Comparison of ENCODE assay signal across 8 cellular contexts in the genomic region with DNA sequence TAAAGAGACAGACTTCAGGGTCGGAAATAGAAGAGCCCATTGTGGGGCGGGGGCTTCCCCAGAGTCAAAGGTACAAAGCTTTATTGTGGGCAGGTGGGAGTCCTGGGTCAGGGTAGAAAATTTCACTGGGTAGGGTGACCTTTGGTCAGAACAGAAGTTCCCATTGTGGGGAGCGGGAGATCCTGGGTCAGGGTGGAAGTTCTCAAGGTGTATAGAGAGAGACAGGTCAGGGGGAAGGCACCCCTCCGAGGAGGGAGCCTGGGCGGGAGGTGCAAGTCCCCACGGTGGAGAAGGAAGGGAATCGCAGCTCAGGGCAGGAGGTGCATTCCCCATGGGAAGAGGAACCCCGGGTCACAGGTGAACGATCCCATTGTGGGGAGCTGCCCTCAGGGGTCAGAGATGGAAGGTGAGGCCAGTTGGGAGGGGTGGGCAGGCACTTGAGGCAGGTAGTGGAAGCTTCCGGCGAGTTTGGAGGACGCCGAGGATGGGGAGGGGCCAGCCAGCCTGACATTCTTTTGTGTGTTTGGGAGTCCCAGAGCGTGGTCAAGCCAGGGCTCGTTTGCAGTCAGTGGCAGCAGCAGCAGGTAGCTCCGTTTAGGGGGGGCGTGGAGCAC. TPM values are rescaled to one million over a fixed set of nuclear protein-coding genes. Genes with fewer than 3 reads are reported as not detected.
A peak's percentile ranks its signal among the peaks of the same experiment; 100 is the strongest.
DNase-seq lines count a peak whose midpoint lies in the region; ATAC-seq, FAIRE-seq and TF ChIP-seq lines count a peak whose summit lies in the region.

No MANE protein-coding gene starts in this region.

- peak overlapping the region; percentile 83 for H3K4me3 ChIP-seq in astrocyte of the spinal cord (ENCODE audit: low read depth, low read length)

- DNase-seq in activated CD4-positive, CD25-positive, alpha-beta regulatory T cell treated with anti-CD3 and anti-CD28 coated beads, Interleukin-2, amount 50 U/mL, for 72 hours: no peak
- DNase-seq in NCI-H226 (peak; percentile 16), astrocyte of the spinal cord (ENCODE audit: low read depth, low spot score) (no peak), immature natural killer cell (no peak), NCI-H345 treated with DMSO at 0.1 percent for 48 hours (lab: John Stamatoyannopoulos, UW; ENCODE audit: unreplicated experiment) (no peak), HTR-8/SVneo (ENCODE audit: insufficient read length, low spot score) (no peak)
- DNase-seq in stimulated activated effector memory CD8-positive, alpha-beta T cell treated with anti-CD3 and anti-CD28 coated beads, Interleukin-12 subunit alpha, Interleukin-12 subunit beta, amount 100 ng/mL, for 72 hours (ENCODE audit: low spot score in 2 of 2): no peak

- peak; percentile 19 to 24 for ATAC-seq in activated CD4-positive, CD25-positive, alpha-beta regulatory T cell treated with anti-CD3 and anti-CD28 coated beads, Interleukin-2, amount 50 U/mL, for 24 hours
- peak; percentile 43 for ATAC-seq in stimulated activated effector memory CD8-positive, alpha-beta T cell treated with anti-CD3 and anti-CD28 coated beads, Interleukin-12 subunit alpha, Interleukin-12 subunit beta, amount 100 ng/mL, for 72 hours

- no peak for FAIRE-seq in HTR-8/SVneo (lab: Jason Lieb, UNC)

- peak overlapping the region; percentile 93 to 97 (median 95) for H3K4me3 Mint-ChIP-seq in immature natural killer cell
- H3K4me3 Mint-ChIP-seq in stimulated activated effector memory CD8-positive, alpha-beta T cell treated with anti-CD3 and anti-CD28 coated beads, Interleukin-12 subunit alpha, Interleukin-12 subunit beta, amount 100 ng/mL, for 72 hours: peak overlapping the region; percentile 100

- H3K27me3 Mint-ChIP-seq in immature natural killer cell (ENCODE audit: low read depth in 3 of 3): peaks cover 0 to 16% (median 3%) of the 10 kb centered on the region in 3 donors

- H3K4me1 Mint-ChIP-seq in immature natural killer cell: peaks cover 20 to 23% of the 10 kb centered on the region in 2 donors
- peaks cover 38% of the 10 kb centered on the region for H3K4me1 Mint-ChIP-seq in stimulated activated effector memory CD8-positive, alpha-beta T cell treated with anti-CD3 and anti-CD28 coated beads, Interleukin-12 subunit alpha, Interleukin-12 subunit beta, amount 100 ng/mL, for 72 hours

- in situ Hi-C loops in astrocyte of the spinal cord (cut with HindIII; ENCODE audit: low sequenced_read_pairs): no loop called here

- H3K9me3 Mint-ChIP-seq in immature natural killer cell: no peaks in the 10 kb centered on the region
- H3K9me3 Mint-ChIP-seq in stimulated activated effector memory CD8-positive, alpha-beta T cell treated with anti-CD3 and anti-CD28 coated beads, Interleukin-12 subunit alpha, Interleukin-12 subunit beta, amount 100 ng/mL, for 72 hours: no peaks in the 10 kb centered on the region

- H3K27ac Mint-ChIP-seq in immature natural killer cell: peak overlapping the region; percentile 86 to 97 (median 96)
- peak overlapping the region; percentile 97 for H3K27ac Mint-ChIP-seq in stimulated activated effector memory CD8-positive, alpha-beta T cell treated with anti-CD3 and anti-CD28 coated beads, Interleukin-12 subunit alpha, Interleukin-12 subunit beta, amount 100 ng/mL, for 72 hours

- no peak for TF ChIP-seq CTCF in astrocyte of the spinal cord (IDR thresholded peaks at IDR 0.05; ENCODE audit: low read depth, low read length)

- H3K36me3 Mint-ChIP-seq in immature natural killer cell: peaks cover 9 to 12% (median 12%) of the 10 kb centered on the region in 3 donors
- H3K36me3 Mint-ChIP-seq in stimulated activated effector memory CD8-positive, alpha-beta T cell treated with anti-CD3 and anti-CD28 coated beads, Interleukin-12 subunit alpha, Interleukin-12 subunit beta, amount 100 ng/mL, for 72 hours: peaks cover 86% of the 10 kb centered on the region

RNA-seq across cellular contexts. Expression of gene LYPLA2, which starts 0.6 kb away (rescaled TPM):
- 100 to 1,000 TPM in 2 of 3 donors, 10 to 100 TPM in 1; 91.9 to 142 (median 117) TPM for polyA plus RNA-seq in immature natural killer cell

RNA-seq across cellular contexts. Expression of gene GALE, which starts 9.0 kb away (rescaled TPM):
- polyA plus RNA-seq in immature natural killer cell: 10 to 100 TPM; 31.2 to 52.9 (median 39.9) TPM

RNA-seq across cellular contexts. Expression of gene PITHD1, which starts 13.3 kb away (rescaled TPM):
- 10 to 100 TPM; 62.5 to 89.2 (median 82.4) TPM for polyA plus RNA-seq in immature natural killer cell

RNA-seq across cellular contexts. Expression of gene HMGCL, which starts 33.7 kb away (rescaled TPM):
- polyA plus RNA-seq in immature natural killer cell: 10 to 100 TPM; 32.8 to 57.9 (median 36.2) TPM

RNA-seq across cellular contexts. Expression of gene ELOA, which starts 48.3 kb away (rescaled TPM):
- 10 to 100 TPM; 16.4 to 30.3 (median 19.1) TPM for polyA plus RNA-seq in immature natural killer cell
